Comparison of ENCODE assay signal across 12 cellular contexts in the genomic region with DNA sequence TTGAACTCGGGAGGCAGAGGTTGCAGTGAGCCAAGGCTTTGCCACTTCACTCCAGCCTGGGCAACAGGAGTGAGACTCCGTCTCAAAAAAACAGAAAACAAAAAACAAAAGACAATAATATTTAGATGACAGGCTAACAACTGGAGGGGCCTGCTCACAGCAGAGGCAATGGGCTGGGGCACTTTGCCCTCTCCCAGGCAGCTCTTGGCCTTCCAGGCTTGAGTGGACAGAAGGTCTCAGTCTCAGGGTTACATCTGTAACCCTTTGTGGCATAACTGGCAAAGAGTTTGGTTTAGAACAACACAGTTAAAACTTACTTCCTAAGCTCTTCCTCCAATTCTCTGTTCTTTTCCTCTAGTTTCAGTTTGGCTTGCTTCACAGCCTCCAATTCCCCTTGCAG.
"Had no signal": no experiment of that assay in that cellular context is flagged by ENCODE, and none has a peak within 500 bp of the region (broad histone marks: within the 10 kb centered on the region; RNA-seq: fewer than 3 reads in every experiment).

No MANE protein-coding gene starts in this region.

- H3K9me3 Mint-ChIP-seq: activated naive CD8-positive, alpha-beta T cell treated with anti-CD3 and anti-CD28 coated beads, Interleukin-2, amount 50 U/mL, for 24 hours; effector memory CD8-positive, alpha-beta T cell; naive B cell; stimulated activated naive CD8-positive, alpha-beta T cell treated with anti-CD3 and anti-CD28 coated beads, Interleukin-15, Interleukin-2, amounts not matched to agents 100 ng/mL and 50 ng/mL, for 24 hours had no signal

- H3K27me3 Mint-ChIP-seq: activated naive CD8-positive, alpha-beta T cell treated with anti-CD3 and anti-CD28 coated beads, Interleukin-2, amount 50 U/mL, for 24 hours; effector memory CD8-positive, alpha-beta T cell; naive B cell; stimulated activated naive CD8-positive, alpha-beta T cell treated with anti-CD3 and anti-CD28 coated beads, Interleukin-15, Interleukin-2, amounts not matched to agents 100 ng/mL and 50 ng/mL, for 24 hours had no signal

- H3K9me3 ChIP-seq: prostate gland, right lobe of liver had no signal

- H3K4me1 Mint-ChIP-seq: activated naive CD8-positive, alpha-beta T cell treated with anti-CD3 and anti-CD28 coated beads, Interleukin-2, amount 50 U/mL, for 24 hours had no signal

- H3K36me3 ChIP-seq: prostate gland had no signal

- H3K27ac Mint-ChIP-seq: activated naive CD8-positive, alpha-beta T cell treated with anti-CD3 and anti-CD28 coated beads, Interleukin-2, amount 50 U/mL, for 24 hours; effector memory CD8-positive, alpha-beta T cell; stimulated activated naive CD8-positive, alpha-beta T cell treated with anti-CD3 and anti-CD28 coated beads, Interleukin-15, Interleukin-2, amounts not matched to agents 100 ng/mL and 50 ng/mL, for 24 hours had no signal

- H3K27me3 ChIP-seq: hepatocyte, right lobe of liver had no signal

- H3K4me3 Mint-ChIP-seq: activated naive CD8-positive, alpha-beta T cell treated with anti-CD3 and anti-CD28 coated beads, Interleukin-2, amount 50 U/mL, for 24 hours; effector memory CD8-positive, alpha-beta T cell; naive B cell; stimulated activated naive CD8-positive, alpha-beta T cell treated with anti-CD3 and anti-CD28 coated beads, Interleukin-15, Interleukin-2, amounts not matched to agents 100 ng/mL and 50 ng/mL, for 24 hours had no signal

- ATAC-seq: activated naive CD8-positive, alpha-beta T cell treated with anti-CD3 and anti-CD28 coated beads, Interleukin-2, amount 50 U/mL, for 24 hours; effector memory CD8-positive, alpha-beta T cell had no signal

- H3K27ac ChIP-seq: hepatocyte, prostate gland, right lobe of liver had no signal

- H3K4me1 ChIP-seq: prostate gland had no signal

- H3K4me3 ChIP-seq: hepatocyte, prostate gland, right lobe of liver had no signal

- DNase-seq: activated CD4-positive, alpha-beta T cell treated with anti-CD3 and anti-CD28 coated beads, Interleukin-2, amount 50 U/mL, for 4 hours; activated CD4-positive, CD25-positive, alpha-beta regulatory T cell treated with anti-CD3 and anti-CD28 coated beads, Interleukin-2, amount 50 U/mL, for 72 hours; activated naive CD4-positive, alpha-beta T cell; activated naive CD8-positive, alpha-beta T cell treated with anti-CD3 and anti-CD28 coated beads, Interleukin-2, amount 50 U/mL, for 24 hours; cortex of kidney; effector memory CD8-positive, alpha-beta T cell; erythroblast; naive B cell; right lobe of liver had no signal
